8 cellular contexts compared by ENCODE assay signal in the genomic region with DNA sequence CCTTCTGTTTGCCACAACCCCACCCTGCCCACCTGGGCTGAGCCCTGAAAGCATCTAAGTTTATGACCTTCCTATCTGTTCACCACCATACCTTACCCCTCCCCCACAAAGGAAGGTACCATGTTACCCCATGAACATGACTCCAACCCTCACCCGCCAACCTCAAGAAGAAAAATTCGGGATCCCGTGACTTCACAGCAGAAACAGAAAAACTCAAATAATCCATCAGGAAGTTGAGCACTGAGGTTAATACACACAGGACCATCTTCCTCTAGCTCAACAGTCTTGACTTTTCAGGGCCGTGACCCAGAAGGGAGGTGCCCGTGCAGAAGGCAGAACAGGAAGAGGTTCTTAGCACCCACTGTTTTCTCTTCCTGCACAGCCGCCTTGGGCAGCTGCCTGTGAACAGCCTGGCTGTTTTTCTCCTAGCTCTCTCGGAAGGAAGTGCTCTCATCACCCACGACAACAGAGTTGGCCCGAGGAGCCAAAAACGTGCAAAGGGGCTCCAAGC.
DNase-seq lines count a peak whose midpoint lies in the region; ATAC-seq and TF ChIP-seq lines count a peak whose summit lies in the region.

No MANE protein-coding gene starts in this region.

- TF ChIP-seq CTCF in lung (IDR thresholded peaks at IDR 0.05; ENCODE audit: control extremely low read depth, extremely low read depth) = no peak

- H3K9me3 ChIP-seq in lung (ENCODE audit: control insufficient read depth in 2 of 2, insufficient read depth in 1 of 2, low read length in 1 of 2) (no peaks in the 10 kb centered on the region), HAP-1 (no peaks in the 10 kb centered on the region; the same call in 1 of the 2 replicates)

- intact Hi-C loops in activated naive CD4-positive, alpha-beta T cell treated with anti-CD3 and anti-CD28 coated beads for 36 hours (cut with micrococcal nuclease) = loop anchor here (1.0 to 5.0 kb wide), 3 partner anchors 47 to 1418 kb away; no protein-coding TSS in a partner anchor

- in situ Hi-C loops in HAP-1 (cut with MboI; ENCODE audit: low sequenced_read_pairs) = no loop called here

- H3K27me3 ChIP-seq in lung (ENCODE audit: control insufficient read depth, insufficient read depth) (no peaks in the 10 kb centered on the region), HAP-1 (ENCODE audit: low read depth) (no peaks in the 10 kb centered on the region)

- peak overlapping the region in 1 of 2 donors; percentile 75 for H3K27ac ChIP-seq in lung (ENCODE audit: low read depth in 1 of 2, low read length in 1 of 2)

- H3K9me3 Mint-ChIP-seq in activated naive CD4-positive, alpha-beta T cell treated with anti-CD3 and anti-CD28 coated beads for 36 hours = no peaks in the 10 kb centered on the region

- H3K4me3 Mint-ChIP-seq in activated naive CD4-positive, alpha-beta T cell treated with anti-CD3 and anti-CD28 coated beads for 36 hours = peak overlapping the region; percentile 89

- peak; percentile 80 for ATAC-seq in GM21423 (IDR thresholded peaks at IDR 0.05; ENCODE audit: unreplicated experiment)
- ATAC-seq in lung (ENCODE audit: insufficient read depth, low FRiP score) = peak; percentile 69
- ATAC-seq in HG02610 (IDR thresholded peaks at IDR 0.05; ENCODE audit: unreplicated experiment) = no peak

- 14 to 23% methylated on average over 10 of the region's 10 CpGs for WGBS in lung, 2 donors

- H3K27ac Mint-ChIP-seq in activated naive CD4-positive, alpha-beta T cell treated with anti-CD3 and anti-CD28 coated beads for 36 hours = peak overlapping the region; percentile 96

- peaks cover 3 to 19% of the 10 kb centered on the region in 2 donors for H3K4me1 ChIP-seq in lung (ENCODE audit: control insufficient read depth in 2 of 2, insufficient read depth in 2 of 2, low read length in 2 of 2)
- no peaks in the 10 kb centered on the region for H3K4me1 ChIP-seq in HAP-1

- CTCF ChIA-PET in activated naive CD4-positive, alpha-beta T cell treated with anti-CD3 and anti-CD28 coated beads for 36 hours (lab: Charles Lee) = interaction anchor here (0.9 to 2.1 kb wide), 2 partner anchors 23 to 48 kb away, joined by 3 to 7 read pairs; no protein-coding TSS in a partner anchor

- DNase-seq in RPMI8226 = peak; percentile 59
- peak; percentile 78 for DNase-seq in activated naive CD4-positive, alpha-beta T cell treated with anti-CD3 and anti-CD28 coated beads for 36 hours
- peak; percentile 42 for DNase-seq in lung (ENCODE audit: low spot score)
- peak; percentile 34 for DNase-seq in stimulated activated naive CD4-positive, alpha-beta T cell treated with Interleukin-2 at 50 U/mL for 16 hours (lab: John Stamatoyannopoulos, UW)
- no peak for DNase-seq in HAP-1 (ENCODE audit: low spot score in 2 of 2)
- DNase-seq in GOT3 (lab: John Stamatoyannopoulos, UW) = no peak

- H3K4me3 ChIP-seq in lung (no peak overlapping the region), HAP-1 (no peak overlapping the region)

- peaks cover 4% of the 10 kb centered on the region for H3K36me3 Mint-ChIP-seq in activated naive CD4-positive, alpha-beta T cell treated with anti-CD3 and anti-CD28 coated beads for 36 hours (ENCODE audit: low read depth)

- H3K36me3 ChIP-seq in lung (ENCODE audit: control insufficient read depth in 2 of 2, insufficient read depth in 2 of 2, low read length in 2 of 2) (no peaks in the 10 kb centered on the region), HAP-1 (replicated peaks) (no peaks in the 10 kb centered on the region)

- H3K27me3 Mint-ChIP-seq in activated naive CD4-positive, alpha-beta T cell treated with anti-CD3 and anti-CD28 coated beads for 36 hours (ENCODE audit: low read depth) = no peaks in the 10 kb centered on the region

- H3K4me1 Mint-ChIP-seq in activated naive CD4-positive, alpha-beta T cell treated with anti-CD3 and anti-CD28 coated beads for 36 hours (ENCODE audit: low read depth) = peaks cover 80% of the 10 kb centered on the region

Comparison
In these comparisons a context has a peak if more than half of its experiments do, and no peak if none do; other contexts are left out.
1. DNase-seq: peak in RPMI8226 (single experiment), activated naive CD4-positive, alpha-beta T cell treated with anti-CD3 and anti-CD28 coated beads for 36 hours (single experiment), lung (single experiment) and stimulated activated naive CD4-positive, alpha-beta T cell treated with Interleukin-2 at 50 U/mL for 16 hours (single experiment); none in HAP-1 (0 of 2) and GOT3 (single experiment).